ENCODE assay signal across 8 cellular contexts in genomic region chr9:136118061-136118366, GRCh38. TPM values are rescaled to one million over a fixed set of nuclear protein-coding genes. Genes with fewer than 3 reads are reported as not detected.
DNase-seq lines count a peak whose midpoint lies in the region; ATAC-seq, FAIRE-seq and TF ChIP-seq lines count a peak whose summit lies in the region.

No MANE protein-coding gene starts in this region.

- dilution Hi-C loops in keratinocyte (cut with MboI; ENCODE audit: extremely low pct_ligation_motif_present, low sequenced_read_pairs), result no loop called here

- no peaks in the 10 kb centered on the region for H3K9me3 Mint-ChIP-seq in activated T-cell treated with anti-CD3 and anti-CD28 coated beads, Interleukin-2, amount 50 U/mL, for 72 hours

- H4K20me1 ChIP-seq in GM23248 (ENCODE audit: insufficient read depth) (no peaks in the 10 kb centered on the region), keratinocyte (ENCODE audit: control insufficient read depth, extremely low read depth, insufficient read depth, low read length) (no peaks in the 10 kb centered on the region)

- peak overlapping the region; percentile 99 for H3K27ac ChIP-seq in A673 (ENCODE audit: low read depth, low read length, poor library complexity, severe bottlenecking)
- peak overlapping the region; percentile 71 for H3K27ac ChIP-seq in GM23248
- peak overlapping the region; percentile 71 for H3K27ac ChIP-seq in keratinocyte (ENCODE audit: control insufficient read depth, insufficient read depth, low read length)
- H3K27ac ChIP-seq in thoracic aorta, result peak overlapping the region; percentile 81 to 90

- H3K36me3 ChIP-seq in A673 (ENCODE audit: insufficient read depth, low read length, poor library complexity, severe bottlenecking) (peaks cover 26% of the 10 kb centered on the region), GM23248 (ENCODE audit: low read depth) (no peaks in the 10 kb centered on the region), keratinocyte (ENCODE audit: control insufficient read depth in 2 of 2, extremely low read depth in 1 of 2, insufficient read depth in 2 of 2, low read length in 2 of 2) (peaks cover 1 to 7% of the 10 kb centered on the region in 2 experiments), thoracic aorta (peaks cover 17% of the 10 kb centered on the region)

- no peak for ATAC-seq in activated T-cell treated with anti-CD3 and anti-CD28 coated beads, Interleukin-2, amount 50 U/mL, for 72 hours (replicated peaks in 1 of 2)
- no peak for ATAC-seq in thoracic aorta (ENCODE audit: insufficient number of reproducible peaks, low FRiP score, low read depth)
- no peak for ATAC-seq in GM21786 (IDR thresholded peaks at IDR 0.05; ENCODE audit: unreplicated experiment)
- no peak for ATAC-seq in GM21390 (IDR thresholded peaks at IDR 0.05; ENCODE audit: unreplicated experiment)

- DNase-seq in A673 (ENCODE audit: low spot score) (no peak), GM23248 (no peak), keratinocyte (ENCODE audit: low read depth, low spot score) (no peak), thoracic aorta (ENCODE audit: low spot score) (no peak), NCI-H1694 treated with DMSO at 0.1 percent for 48 hours (lab: John Stamatoyannopoulos, UW) (no peak)
- no peak for DNase-seq in activated T-cell treated with anti-CD3 and anti-CD28 coated beads, Interleukin-2, amount 50 U/mL, for 72 hours

- intact Hi-C loops in A673 (cut with micrococcal nuclease; ENCODE audit: unreplicated experiment), result no loop called here

- H3K9me3 ChIP-seq in A673 (ENCODE audit: low read depth, low read length, poor library complexity, severe bottlenecking), result no peaks in the 10 kb centered on the region
- H3K9me3 ChIP-seq in GM23248 (ENCODE audit: low read depth), result no peaks in the 10 kb centered on the region
- no peaks in the 10 kb centered on the region for H3K9me3 ChIP-seq in keratinocyte (ENCODE audit: control insufficient read depth, low read depth, low read length)
- no peaks in the 10 kb centered on the region for H3K9me3 ChIP-seq in thoracic aorta

- H3K4me2 ChIP-seq in GM23248 (ENCODE audit: unreplicated experiment) (peak overlapping the region; percentile 84), keratinocyte (ENCODE audit: control insufficient read depth, extremely low read depth, insufficient read depth, low read depth, low read length) (peak overlapping the region; percentile 94)

- H3K27me3 ChIP-seq in A673 (replicated peaks; ENCODE audit: insufficient read depth, low read depth, low read length, poor library complexity), result no peaks in the 10 kb centered on the region
- no peaks in the 10 kb centered on the region for H3K27me3 ChIP-seq in GM23248 (replicated peaks; ENCODE audit: insufficient read depth)
- no peaks in the 10 kb centered on the region for H3K27me3 ChIP-seq in keratinocyte (ENCODE audit: control insufficient read depth, extremely low read depth, insufficient read depth, low read length)
- H3K27me3 ChIP-seq in thoracic aorta (replicated peaks; ENCODE audit: insufficient read depth), result no peaks in the 10 kb centered on the region

- H3K9me1 ChIP-seq in keratinocyte (ENCODE audit: control insufficient read depth, extremely low read depth, insufficient read depth, low read length), result no peaks in the 10 kb centered on the region

- H3K4me3 ChIP-seq in A673 (ENCODE audit: low read depth, low read length, poor library complexity, severe bottlenecking) (peak overlapping the region; percentile 95), GM23248 (peak overlapping the region; percentile 76), keratinocyte (ENCODE audit: control insufficient read depth in 2 of 3, extremely low read depth in 1 of 3, insufficient read depth in 2 of 3, low read depth in 1 of 3, low read length in 3 of 3) (peak overlapping the region; percentile 78 to 85 (median 85)), thoracic aorta (peak overlapping the region; percentile 85)

- 0 to 1% methylated on average over 19 to 33 of the region's 36 CpGs for WGBS in GM23248 (ENCODE audit: low coverage in 1 of 2, low lambda C conversion rate in 2 of 2, missing lambda C conversion rate in 2 of 2), 2 experiments

- TSS peak; percentile 20 for BruUV-seq in A673 (replicated peaks; lab: Mats Ljungman, UMichigan)

- H3F3A ChIP-seq in GM23248 (ENCODE audit: insufficient read depth), result 0 out of 2 replicates have a peak, but pooled peaks cover 4% of the 10 kb centered on the region

- no peak for FAIRE-seq in keratinocyte (lab: Jason Lieb, UNC)

- in situ Hi-C loops in GM23248 (cut with MboI), result no loop called here

- no peaks in the 10 kb centered on the region for H3K27me3 Mint-ChIP-seq in activated T-cell treated with anti-CD3 and anti-CD28 coated beads, Interleukin-2, amount 50 U/mL, for 72 hours (ENCODE audit: low read depth)

- H3K4me3 Mint-ChIP-seq in activated T-cell treated with anti-CD3 and anti-CD28 coated beads, Interleukin-2, amount 50 U/mL, for 72 hours, result peak overlapping the region; percentile 85 to 89

- no peaks in the 10 kb centered on the region for H3K9me2 ChIP-seq in GM23248 (ENCODE audit: insufficient read depth)

- H3K27ac Mint-ChIP-seq in activated T-cell treated with anti-CD3 and anti-CD28 coated beads, Interleukin-2, amount 50 U/mL, for 72 hours, result no peak overlapping the region

- POLR2A ChIA-PET in A673 (lab: Charles Lee; ENCODE audit: low non-redundant PET), result no interaction called here

- TF ChIP-seq CTCF in A673 (conservative IDR thresholded peaks at IDR 0.05; ENCODE audit: low read depth, low read length) (no peak), keratinocyte (optimal IDR thresholded peaks at IDR 0.05 in 1 of 3, IDR thresholded peaks at IDR 0.05 in 1 of 3, conservative IDR thresholded peaks at IDR 0.05 in 1 of 3; ENCODE audit: extremely low read depth in 1 of 3, insufficient read depth in 2 of 3, low read length in 3 of 3) (no peak), thoracic aorta (IDR thresholded peaks at IDR 0.05) (no peak)

- H2AFZ ChIP-seq in GM23248 (peak overlapping the region; percentile 16; the same call in 1 of the 2 replicates), keratinocyte (ENCODE audit: control insufficient read depth, low read length) (no peak overlapping the region)

- peaks cover 26% of the 10 kb centered on the region for H3K4me1 Mint-ChIP-seq in activated T-cell treated with anti-CD3 and anti-CD28 coated beads, Interleukin-2, amount 50 U/mL, for 72 hours (ENCODE audit: low read depth)

- H3K79me2 ChIP-seq in GM23248 (ENCODE audit: insufficient read depth), result peaks cover 17% of the 10 kb centered on the region
- H3K79me2 ChIP-seq in keratinocyte (ENCODE audit: control insufficient read depth, insufficient read depth, low read length), result peaks cover 20% of the 10 kb centered on the region

- CTCF ChIA-PET in A673 (lab: Charles Lee), result no interaction called here

- H3K9ac ChIP-seq in GM23248, result peak overlapping the region; percentile 84
- peak overlapping the region; percentile 87 for H3K9ac ChIP-seq in keratinocyte (ENCODE audit: control insufficient read depth, extremely low read depth, insufficient read depth, low read length)

- H3K36me3 Mint-ChIP-seq in activated T-cell treated with anti-CD3 and anti-CD28 coated beads, Interleukin-2, amount 50 U/mL, for 72 hours (ENCODE audit: insufficient read depth in 2 of 2), result peaks cover 0 to 4% of the 10 kb centered on the region in 2 donors

- peaks cover 24% of the 10 kb centered on the region for H3K4me1 ChIP-seq in A673 (ENCODE audit: insufficient read depth, low read length, poor library complexity, severe bottlenecking)
- peaks cover 5% of the 10 kb centered on the region; the same call in 1 of the 2 replicates for H3K4me1 ChIP-seq in GM23248 (ENCODE audit: insufficient read depth)
- H3K4me1 ChIP-seq in keratinocyte (ENCODE audit: control insufficient read depth, extremely low read depth, insufficient read depth, low read length), result peaks cover 19% of the 10 kb centered on the region
- peaks cover 15 to 35% of the 10 kb centered on the region in 2 donors for H3K4me1 ChIP-seq in thoracic aorta (ENCODE audit: control insufficient read depth in 1 of 2, low read depth in 2 of 2)

RNA-seq across cellular contexts. Expression of gene TMEM250, which starts 0.7 kb away (rescaled TPM):
- total RNA-seq in A673 (2021) (44.7 and 48.4 TPM in 2 replicates), thoracic aorta (10 to 100 TPM; 38.9 to 40.1 TPM)
- total RNA-seq in GM23248 (2014; rRNA removed; shearing (Covaris generic)), result 69.7 and 94.0 TPM in 2 replicates
- polyA plus RNA-seq in GM23248 (2016; fragmentation: Nextera tagmentation; extraction: Ambion mirVana) (25.2 and 25.9 TPM in 2 replicates), keratinocyte (9.9 to 19.2 TPM (median 14.3 TPM) in 3 replicates)
- 10 to 100 TPM; 23.1 to 23.5 TPM for total RNA-seq in activated T-cell treated with anti-CD3 and anti-CD28 coated beads, Interleukin-2, amount 50 U/mL, for 72 hours
- polyA plus RNA-seq in keratinocyte (2011; ENCODE audit: low read depth), result 6.3 TPM
- 7.3 and 16.1 TPM in 2 replicates for polyA plus RNA-seq in keratinocyte (2011; cell fraction: cytosol; rRNA removed)
- polyA plus RNA-seq in keratinocyte (2011; cell fraction: nucleus; rRNA removed), result 11.8 and 16.3 TPM in 2 replicates
- 15.1 and 29.8 TPM in 2 replicates for polyA plus RNA-seq in keratinocyte (2012; ENCODE audit: low replicate concordance)
- 10.9 to 20.6 TPM (median 12.1 TPM) in 3 replicates for polyA minus RNA-seq in keratinocyte
- polyA minus RNA-seq in keratinocyte (2011; cell fraction: cytosol; rRNA and poly(A)+ RNA removed), result 46.0 TPM
- polyA minus RNA-seq in keratinocyte (2011; cell fraction: nucleus; rRNA and poly(A)+ RNA removed), result 12.1 and 13.0 TPM in 2 replicates

RNA-seq across cellular contexts. Expression of gene NACC2, which starts 22.9 kb away (rescaled TPM):
- 19.5 and 22.7 TPM in 2 replicates for total RNA-seq in A673 (2021)
- total RNA-seq in GM23248 (2014; rRNA removed; shearing (Covaris generic)), result 30.7 and 35.9 TPM in 2 replicates
- polyA plus RNA-seq in GM23248 (2016; fragmentation: Nextera tagmentation; extraction: Ambion mirVana), result 5.2 and 5.3 TPM in 2 replicates
- total RNA-seq in activated T-cell treated with anti-CD3 and anti-CD28 coated beads, Interleukin-2, amount 50 U/mL, for 72 hours, result 10 to 100 TPM in 1 of 2 donors, 1 to 10 TPM in 1; 8.4 to 13.7 TPM
- 4.6 to 7.4 TPM (median 6.6 TPM) in 3 replicates for polyA plus RNA-seq in keratinocyte
- 2.4 TPM for polyA plus RNA-seq in keratinocyte (2011; ENCODE audit: low read depth)
- polyA plus RNA-seq in keratinocyte (2011; cell fraction: cytosol; rRNA removed), result 3.9 and 7.6 TPM in 2 replicates
- 16.1 and 18.5 TPM in 2 replicates for polyA plus RNA-seq in keratinocyte (2011; cell fraction: nucleus; rRNA removed)
- polyA plus RNA-seq in keratinocyte (2012; ENCODE audit: low replicate concordance), result 3.7 and 10.0 TPM in 2 replicates
- polyA minus RNA-seq in keratinocyte, result 10.5 to 18.5 TPM (median 14.2 TPM) in 3 replicates
- 28.0 TPM for polyA minus RNA-seq in keratinocyte (2011; cell fraction: cytosol; rRNA and poly(A)+ RNA removed)
- polyA minus RNA-seq in keratinocyte (2011; cell fraction: nucleus; rRNA and poly(A)+ RNA removed), result 20.9 and 22.5 TPM in 2 replicates
- 10 to 100 TPM; 69.2 to 79.7 TPM for total RNA-seq in thoracic aorta
